In genomic region chr6:149771185-149771584, GRCh38 we compare ENCODE assay signal across 18 cellular contexts. TPM values are rescaled to one million over a fixed set of nuclear protein-coding genes. Genes with fewer than 3 reads are reported as not detected.
A peak's percentile ranks its signal among the peaks of the same experiment; 100 is the strongest.
DNase-seq lines count a peak whose midpoint lies in the region; ATAC-seq, FAIRE-seq and TF ChIP-seq lines count a peak whose summit lies in the region.
"Had no signal": no experiment of that assay in that cellular context is flagged by ENCODE, and none has a peak within 500 bp of the region (broad histone marks: within the 10 kb centered on the region; RNA-seq: fewer than 3 reads in every experiment).

No MANE protein-coding gene starts in this region.

- H3K9me1 ChIP-seq in IMR-90 (ENCODE audit: insufficient read depth, low read length) = no peaks in the 10 kb centered on the region; the same call in 1 of the 2 replicates
- H3K9me1 ChIP-seq in K562 (ENCODE audit: control insufficient read depth, insufficient read depth, low read length) = no peaks in the 10 kb centered on the region

- H3K23ac ChIP-seq in IMR-90 (ENCODE audit: low read depth, low read length) = no peak overlapping the region

- H3K27ac ChIP-seq in left ventricle myocardium inferior (replicated peaks) (peak overlapping the region; percentile 64), heart right ventricle (no peak overlapping the region), IMR-90 (ENCODE audit: insufficient read depth, low read length) (no peak overlapping the region), K562 (ENCODE audit: extremely low read depth, low read depth, low read length) (no peak overlapping the region), adrenal gland (no peak overlapping the region), SJCRH30 (no peak overlapping the region)

- intact Hi-C loops in left ventricle myocardium inferior (cut with micrococcal nuclease) (no loop called here), heart right ventricle (cut with DNase I) (no loop called here), IMR-90 (cut with micrococcal nuclease) (no loop called here), K562 (cut with micrococcal nuclease) (no loop called here), adrenal gland (cut with DNase I) (no loop called here)

- H2BK20ac ChIP-seq in IMR-90 (ENCODE audit: low read depth, low read length) = no peak overlapping the region

- dilution Hi-C loops in IMR-90 (cut with HindIII; ENCODE audit: low sequenced_read_pairs, unreplicated experiment) = no loop called here

- H3K27me3 ChIP-seq in left ventricle myocardium inferior (ENCODE audit: low read depth) (no peaks in the 10 kb centered on the region), heart right ventricle (no peaks in the 10 kb centered on the region), IMR-90 (ENCODE audit: control insufficient read depth, insufficient read depth, low read length) (no peaks in the 10 kb centered on the region), K562 (ENCODE audit: control insufficient read depth in 2 of 2, insufficient read depth in 2 of 2, low read length in 2 of 2) (no peaks in the 10 kb centered on the region), adrenal gland (no peaks in the 10 kb centered on the region), SJCRH30 (no peaks in the 10 kb centered on the region)

- no peak overlapping the region for H3K4me2 ChIP-seq in IMR-90 (ENCODE audit: low read depth, low read length)
- no peak overlapping the region for H3K4me2 ChIP-seq in K562 (ENCODE audit: insufficient read depth, low read length)

- WGBS in heart right ventricle, 2 donors = 97 to 98% methylated on average over 3 of the region's 3 CpGs
- WGBS in IMR-90 (ENCODE audit: extremely low coverage in 2 of 2, insufficient read length in 1 of 2), 2 experiments = no CpG with 5 or more reads among the region's 3 CpGs
- 99% methylated on average over 3 of the region's 3 CpGs for WGBS in K562 (ENCODE audit: insufficient coverage, low coverage, missing lambda C conversion rate)
- 97 to 99% (median 98%) methylated on average over 3 of the region's 3 CpGs for WGBS in adrenal gland, 4 donors

- H3K9me3 ChIP-seq in left ventricle myocardium inferior (replicated peaks) = peaks cover 5% of the 10 kb centered on the region
- peaks cover 0 to 7% (median 2%) of the 10 kb centered on the region in 11 donors for H3K9me3 ChIP-seq in heart right ventricle
- H3K9me3 ChIP-seq in IMR-90 (ENCODE audit: control insufficient read depth, insufficient read depth, low read length) = 0 out of 2 replicates have a peak, but pooled peaks cover under 1% of the 10 kb centered on the region
- H3K9me3 ChIP-seq in K562 (replicated peaks; ENCODE audit: control insufficient read depth, insufficient read depth, low read depth, low read length) = peaks cover under 1% of the 10 kb centered on the region; the same call in 1 of the 2 replicates
- H3K9me3 ChIP-seq in adrenal gland (replicated peaks in 1 of 3) = no peaks in the 10 kb centered on the region
- H3K9me3 ChIP-seq in SJCRH30 (replicated peaks) = peaks cover 4% of the 10 kb centered on the region; the same call in 1 of the 2 replicates
- H3K9me3 ChIP-seq: Caco-2 had no signal

- H3K4ac ChIP-seq in IMR-90 (ENCODE audit: low read depth, low read length) = no peak overlapping the region

- no peak for ATAC-seq in heart right ventricle
- ATAC-seq in IMR-90 (ENCODE audit: low read depth) = no peak
- no peak for ATAC-seq in K562
- ATAC-seq: CD8-positive, alpha-beta T cell had no signal

- H4K5ac ChIP-seq in IMR-90 (ENCODE audit: low read depth, low read length) = no peak overlapping the region

- POLR2A ChIA-PET in IMR-90 (lab: Charles Lee; ENCODE audit: unreplicated experiment) = no interaction called here
- POLR2A ChIA-PET in K562 (lab: Yijun Ruan, JAX) = no interaction called here

- no peak for TF ChIP-seq CTCF in left ventricle myocardium inferior (IDR thresholded peaks at IDR 0.05; ENCODE audit: borderline replicate concordance)
- no peak for TF ChIP-seq CTCF in heart right ventricle (IDR thresholded peaks at IDR 0.05)
- no peak for TF ChIP-seq CTCF in IMR-90 (conservative IDR thresholded peaks at IDR 0.05; ENCODE audit: low read depth, low read length)
- no peak for TF ChIP-seq CTCF in K562 (IDR thresholded peaks at IDR 0.05 in 2 of 3, conservative IDR thresholded peaks at IDR 0.05 in 1 of 3; ENCODE audit: insufficient read depth in 2 of 3, low read depth in 1 of 3, low read length in 3 of 3)
- no peak for TF ChIP-seq CTCF in adrenal gland (IDR thresholded peaks at IDR 0.05)

- peaks cover 47% of the 10 kb centered on the region for H3K79me2 ChIP-seq in K562 (ENCODE audit: control insufficient read depth, insufficient read depth, low read length)

- no peak overlapping the region for H3K18ac ChIP-seq in IMR-90 (ENCODE audit: low read depth, low read length)

- H2BK15ac ChIP-seq in IMR-90 (ENCODE audit: low read depth, low read length) = no peak overlapping the region

- no TSS peak for BruUV-seq in IMR-90 (replicated peaks; lab: Mats Ljungman, UMichigan)
- no TSS peak for BruUV-seq in K562 (replicated peaks; lab: Mats Ljungman, UMichigan)

- TF ChIP-seq RAD21 in IMR-90 (IDR thresholded peaks at IDR 0.05; ENCODE audit: low read length) (no peak), K562 (CRISPR knock-in tag; conservative IDR thresholded peaks at IDR 0.05 in 1 of 2, IDR thresholded peaks at IDR 0.05 in 1 of 2) (no peak)

- TF ChIP-seq EP300 in K562 (IDR thresholded peaks at IDR 0.05; ENCODE audit: low read length) = no peak

- peaks cover 67% of the 10 kb centered on the region for H3K36me3 ChIP-seq in left ventricle myocardium inferior
- H3K36me3 ChIP-seq in heart right ventricle = peaks cover 0 to 74% (median 25%) of the 10 kb centered on the region in 9 donors
- H3K36me3 ChIP-seq in IMR-90 (ENCODE audit: control insufficient read depth, insufficient read depth, low read length) = peaks cover 19% of the 10 kb centered on the region
- H3K36me3 ChIP-seq in K562 (ENCODE audit: control insufficient read depth, insufficient read depth, low read length) = peaks cover 75% of the 10 kb centered on the region
- H3K36me3 ChIP-seq in adrenal gland (replicated peaks in 1 of 2) = peaks cover 0 to 12% of the 10 kb centered on the region in 2 donors
- H3K36me3 ChIP-seq in SJCRH30 = peaks cover 48% of the 10 kb centered on the region

- no peak overlapping the region for H3K14ac ChIP-seq in IMR-90 (replicated peaks; ENCODE audit: low read depth, low read length)

- H2AK5ac ChIP-seq in IMR-90 (ENCODE audit: low read depth, low read length) = no peak overlapping the region

- H4K8ac ChIP-seq in IMR-90 (ENCODE audit: low read depth in 2 of 2, low read length in 2 of 2) = no peak overlapping the region

- no peak overlapping the region for H3K4me3 ChIP-seq in left ventricle myocardium inferior
- no peak overlapping the region for H3K4me3 ChIP-seq in heart right ventricle
- no peak overlapping the region for H3K4me3 ChIP-seq in IMR-90 (ENCODE audit: insufficient read depth, low read depth, low read length)
- H3K4me3 ChIP-seq in K562 = no peak overlapping the region
- no peak overlapping the region for H3K4me3 ChIP-seq in adrenal gland
- H3K4me3 ChIP-seq in SJCRH30 = no peak overlapping the region

- H2AFZ ChIP-seq in IMR-90 (replicated peaks; ENCODE audit: low read length, poor library complexity) (no peak overlapping the region), K562 (ENCODE audit: low read depth, low read length) (no peak overlapping the region)

- in situ Hi-C loops in IMR-90 (cut with MboI; ENCODE audit: low sequenced_read_pairs) = no loop called here
- in situ Hi-C loops in K562 (cut with MboI) = no loop called here

- DNase-seq in left ventricle myocardium inferior (no peak), heart right ventricle (no peak), IMR-90 (no peak), K562 (ENCODE audit: extremely low read depth in 1 of 4, low spot score in 3 of 4) (no peak), adrenal gland (no peak), SJCRH30 (no peak), OCI-M2 (lab: John Stamatoyannopoulos, UW; ENCODE audit: unreplicated experiment) (no peak)
- DNase-seq: 8988T; C1 segment of cervical spinal cord; Caco-2; CD8-positive, alpha-beta T cell; DMS153; DND-41; GOT3; H7; HCEC 1CT had no signal

- H2BK5ac ChIP-seq in IMR-90 (ENCODE audit: low read depth, low read length, poor library complexity, severe bottlenecking) = no peak overlapping the region

- H2AK9ac ChIP-seq in IMR-90 (replicated peaks; ENCODE audit: low read depth, low read length, poor library complexity) = no peak overlapping the region

- H2BK120ac ChIP-seq in IMR-90 (ENCODE audit: low read depth, low read length) = no peak overlapping the region

- CTCF ChIA-PET in IMR-90 (lab: Yijun Ruan, JAX) (interaction anchor here (0.6 kb wide), 1 partner anchor 13 kb away, joined by 5 read pairs; no protein-coding TSS in a partner anchor), K562 (lab: Yijun Ruan, JAX; ENCODE audit: low intra/inter-chr PET ratio) (no interaction called here)

- H3K9ac ChIP-seq in IMR-90 (ENCODE audit: low read depth, low read length) = no peak overlapping the region
- H3K9ac ChIP-seq in K562 (ENCODE audit: insufficient read depth in 1 of 2, low read depth in 2 of 2, low read length in 2 of 2) = no peak overlapping the region

- TF ChIP-seq POLR2A in IMR-90 (IDR thresholded peaks at IDR 0.05; ENCODE audit: low read depth, low read length) = no peak
- TF ChIP-seq POLR2A in K562 (conservative IDR thresholded peaks at IDR 0.05) = no peak
- TF ChIP-seq POLR2A in adrenal gland (IDR thresholded peaks at IDR 0.05) = no peak

- no peaks in the 10 kb centered on the region for H4K20me1 ChIP-seq in IMR-90 (ENCODE audit: insufficient read depth, low read length)
- no peaks in the 10 kb centered on the region for H4K20me1 ChIP-seq in K562 (replicated peaks; ENCODE audit: control insufficient read depth, insufficient read depth, low read length)

- no peak for FAIRE-seq in K562 (lab: Jason Lieb, UNC)
- FAIRE-seq: G401.6, GM12892 had no signal

- peaks cover 13 to 21% of the 10 kb centered on the region in 2 experiments for H3K79me1 ChIP-seq in IMR-90 (ENCODE audit: low read depth in 1 of 2, low read length in 2 of 2)

- H3K4me1 ChIP-seq in left ventricle myocardium inferior (peaks cover 5% of the 10 kb centered on the region), heart right ventricle (peaks cover 0 to 13% (median 0%) of the 10 kb centered on the region in 9 donors), IMR-90 (ENCODE audit: control insufficient read depth, insufficient read depth, low read length) (no peaks in the 10 kb centered on the region), K562 (replicated peaks in 1 of 2; ENCODE audit: control insufficient read depth in 2 of 2, insufficient read depth in 2 of 2, low read length in 2 of 2) (peaks cover 4 to 7% of the 10 kb centered on the region in 2 experiments; a peak in 4 of 5 replicates), adrenal gland (replicated peaks in 1 of 2) (no peaks in the 10 kb centered on the region), SJCRH30 (no peaks in the 10 kb centered on the region)
- H3K4me1 ChIP-seq: Caco-2 had no signal

- H4K91ac ChIP-seq in IMR-90 (ENCODE audit: insufficient read depth, low read depth, low read length) = no peak overlapping the region

- no peak overlapping the region for H3K56ac ChIP-seq in IMR-90 (ENCODE audit: extremely low read depth, insufficient read depth, low read length)

RNA-seq across cellular contexts. Expression of gene PCMT1, which starts 21.6 kb away (rescaled TPM):
- 166 TPM for total RNA-seq in left ventricle myocardium inferior
- 100 to 1,000 TPM; 133 to 178 (median 151) TPM for total RNA-seq in heart right ventricle
- polyA plus RNA-seq in heart right ventricle = 100 to 1,000 TPM in 1 of 2 donors, 10 to 100 TPM in 1; 33.3 to 166 TPM
- total RNA-seq in IMR-90 (2012; rRNA removed) = 109 and 159 TPM in 2 replicates
- 100 and 101 TPM in 2 replicates for polyA plus RNA-seq in IMR-90 (2012; rRNA removed)
- 34.7 and 84.2 TPM in 2 replicates for polyA plus RNA-seq in IMR-90 (2012; cell fraction: cytosol; rRNA removed)
- polyA plus RNA-seq in IMR-90 (2012; cell fraction: nucleus; rRNA removed; ENCODE audit: low replicate concordance) = 19.8 and 52.8 TPM in 2 replicates
- total RNA-seq in K562 (2011; cell fraction: chromatin; rRNA removed; ENCODE audit: low replicate concordance) = 143 TPM in 2 replicates
- total RNA-seq in K562 (2011; cell fraction: nucleolus; rRNA removed) = 190 and 200 TPM in 2 replicates
- 178 and 226 TPM in 2 replicates for total RNA-seq in K562 (2011; cell fraction: nucleoplasm; rRNA removed)
- 302 and 327 TPM in 2 replicates for total RNA-seq in K562 (2014; rRNA removed)
- total RNA-seq in K562 (2014; rRNA removed; fragmentation: Illumina TruSeq; extraction: Trizol) = 235 and 246 TPM in 2 replicates
- total RNA-seq in K562 (2015; rRNA removed; fragmentation: Illumina TruSeq; extraction: Trizol) = 215 and 217 TPM in 2 replicates
- total RNA-seq in K562 (2021) = 231 and 238 TPM in 2 replicates
- 307 and 425 TPM in 2 replicates for polyA plus RNA-seq in K562 (2011; rRNA removed)
- 302 and 333 TPM in 2 replicates for polyA plus RNA-seq in K562 (2011; cell fraction: cytosol; rRNA removed)
- 61.1 and 83.0 TPM in 2 replicates for polyA plus RNA-seq in K562 (2011; cell fraction: nucleus; rRNA removed)
- polyA plus RNA-seq in K562 (2012) = 178 and 267 TPM in 2 replicates
- polyA plus RNA-seq in K562 (2014; fragmentation: Illumina TruSeq; extraction: Trizol) = 303 and 361 TPM in 2 replicates
- 100 to 1,000 TPM; 536 to 541 TPM for polyA plus RNA-seq in K562 (2014; fragmentation: Nextera tagmentation; extraction: Ambion mirVana)
- 411 and 464 TPM in 2 replicates for polyA plus RNA-seq in K562 (2014; rRNA removed)
- polyA minus RNA-seq in K562 (2011; rRNA and poly(A)+ RNA removed) = 317 and 349 TPM in 2 replicates
- polyA minus RNA-seq in K562 (2011; cell fraction: cytosol; rRNA and poly(A)+ RNA removed) = 86.4 and 132 TPM in 2 replicates
- polyA minus RNA-seq in K562 (2011; cell fraction: nucleus; rRNA and poly(A)+ RNA removed) = 29.5 and 35.4 TPM in 2 replicates
- total RNA-seq in adrenal gland = 100 to 1,000 TPM in 1 of 8 donors, 10 to 100 TPM in 7; 55.7 to 103 (median 63.1) TPM
- polyA plus RNA-seq in adrenal gland = 100 to 1,000 TPM in 1 of 3 donors, 10 to 100 TPM in 2; 15.9 to 113 (median 18.3) TPM
- 95.8 and 101 TPM in 2 replicates for total RNA-seq in SJCRH30 (2014; rRNA removed; shearing (Covaris generic))

RNA-seq across cellular contexts. Expression of gene NUP43, which starts 24.9 kb away (rescaled TPM):
- 29.7 TPM for total RNA-seq in left ventricle myocardium inferior
- total RNA-seq in heart right ventricle = 10 to 100 TPM; 23.2 to 34.3 (median 30.6) TPM
- polyA plus RNA-seq in heart right ventricle = 10 to 100 TPM; 10.0 to 11.7 TPM
- 35.0 and 40.5 TPM in 2 replicates for total RNA-seq in IMR-90 (2012; rRNA removed)
- 7.7 and 14.2 TPM in 2 replicates for polyA plus RNA-seq in IMR-90 (2012; rRNA removed)
- polyA plus RNA-seq in IMR-90 (2012; cell fraction: cytosol; rRNA removed) = 2.7 and 4.1 TPM in 2 replicates
- polyA plus RNA-seq in IMR-90 (2012; cell fraction: nucleus; rRNA removed; ENCODE audit: low replicate concordance) = 3.4 and 16.8 TPM in 2 replicates
- total RNA-seq in K562 (2011; cell fraction: chromatin; rRNA removed; ENCODE audit: low replicate concordance) = 105 and 121 TPM in 2 replicates
- total RNA-seq in K562 (2011; cell fraction: nucleolus; rRNA removed) = 31.3 and 32.5 TPM in 2 replicates
- total RNA-seq in K562 (2011; cell fraction: nucleoplasm; rRNA removed) = 51.2 and 83.9 TPM in 2 replicates
- total RNA-seq in K562 (2014; rRNA removed) = 44.7 and 50.5 TPM in 2 replicates
- 112 and 127 TPM in 2 replicates for total RNA-seq in K562 (2014; rRNA removed; fragmentation: Illumina TruSeq; extraction: Trizol)
- total RNA-seq in K562 (2015; rRNA removed; fragmentation: Illumina TruSeq; extraction: Trizol) = 78.1 and 83.6 TPM in 2 replicates
- 101 and 103 TPM in 2 replicates for total RNA-seq in K562 (2021)
- 112 and 136 TPM in 2 replicates for polyA plus RNA-seq in K562 (2011; rRNA removed)
- polyA plus RNA-seq in K562 (2011; cell fraction: cytosol; rRNA removed) = 35.5 and 60.8 TPM in 2 replicates
- polyA plus RNA-seq in K562 (2011; cell fraction: nucleus; rRNA removed) = 52.5 and 59.6 TPM in 2 replicates
- 38.4 and 46.1 TPM in 2 replicates for polyA plus RNA-seq in K562 (2012)
- 59.5 and 67.4 TPM in 2 replicates for polyA plus RNA-seq in K562 (2014; fragmentation: Illumina TruSeq; extraction: Trizol)
- 10 to 100 TPM; 28.9 to 39.7 TPM for polyA plus RNA-seq in K562 (2014; fragmentation: Nextera tagmentation; extraction: Ambion mirVana)
- 53.1 and 53.4 TPM in 2 replicates for polyA plus RNA-seq in K562 (2014; rRNA removed)
- 293 and 318 TPM in 2 replicates for polyA minus RNA-seq in K562 (2011; rRNA and poly(A)+ RNA removed)
- polyA minus RNA-seq in K562 (2011; cell fraction: cytosol; rRNA and poly(A)+ RNA removed) = 67.9 and 134 TPM in 2 replicates
- polyA minus RNA-seq in K562 (2011; cell fraction: nucleus; rRNA and poly(A)+ RNA removed) = 19.9 and 34.4 TPM in 2 replicates
- total RNA-seq in adrenal gland = 10 to 100 TPM in 6 of 8 donors, 1 to 10 TPM in 2; 9.1 to 36.2 (median 26.2) TPM
- polyA plus RNA-seq in adrenal gland = 10 to 100 TPM in 1 of 3 donors, 1 to 10 TPM in 2; 6.2 to 18.6 (median 6.7) TPM
- total RNA-seq in SJCRH30 (2014; rRNA removed; shearing (Covaris generic)) = 72.3 and 76.6 TPM in 2 replicates

RNA-seq across cellular contexts. Expression of gene LATS1, which starts 53.3 kb away (rescaled TPM):
- total RNA-seq in left ventricle myocardium inferior (10.8 TPM), heart right ventricle (10 to 100 TPM; 10.5 to 16.9 (median 13.8) TPM), IMR-90 (2012; rRNA removed) (18.3 and 20.1 TPM in 2 replicates), K562 (2014; rRNA removed) (14.0 and 22.5 TPM in 2 replicates), K562 (2014; rRNA removed; fragmentation: Illumina TruSeq; extraction: Trizol) (28.4 and 32.1 TPM in 2 replicates), K562 (2015; rRNA removed; fragmentation: Illumina TruSeq; extraction: Trizol) (26.5 and 26.6 TPM in 2 replicates), K562 (2021) (33.2 and 36.3 TPM in 2 replicates), adrenal gland (10 to 100 TPM; 19.4 to 39.6 (median 28.5) TPM)
- polyA plus RNA-seq in heart right ventricle (10 to 100 TPM in 1 of 2 donors, 1 to 10 TPM in 1; 2.9 to 10.0 TPM), IMR-90 (2012; rRNA removed) (7.9 and 8.8 TPM in 2 replicates), K562 (2011; rRNA removed) (18.4 and 24.0 TPM in 2 replicates), K562 (2014; fragmentation: Illumina TruSeq; extraction: Trizol) (28.7 and 29.1 TPM in 2 replicates), K562 (2014; fragmentation: Nextera tagmentation; extraction: Ambion mirVana) (1 to 10 TPM; 5.0 to 5.6 TPM), K562 (2014; rRNA removed) (11.9 and 13.2 TPM in 2 replicates), adrenal gland (10 to 100 TPM in 2 of 3 donors, 1 to 10 TPM in 1; 6.2 to 18.3 (median 11.9) TPM)
- polyA plus RNA-seq in IMR-90 (2012; cell fraction: cytosol; rRNA removed) = 1.7 and 3.7 TPM in 2 replicates
- 2.3 and 12.0 TPM in 2 replicates for polyA plus RNA-seq in IMR-90 (2012; cell fraction: nucleus; rRNA removed; ENCODE audit: low replicate concordance)
- total RNA-seq in K562 (2011; cell fraction: chromatin; rRNA removed; ENCODE audit: low replicate concordance) = 46.5 and 118 TPM in 2 replicates
- total RNA-seq in K562 (2011; cell fraction: nucleolus; rRNA removed) = 23.9 and 24.3 TPM in 2 replicates
- total RNA-seq in K562 (2011; cell fraction: nucleoplasm; rRNA removed) = 35.3 and 42.9 TPM in 2 replicates
- 14.4 and 17.0 TPM in 2 replicates for polyA plus RNA-seq in K562 (2011; cell fraction: cytosol; rRNA removed)
- 21.7 and 22.5 TPM in 2 replicates for polyA plus RNA-seq in K562 (2011; cell fraction: nucleus; rRNA removed)
- 15.0 and 16.6 TPM in 2 replicates for polyA plus RNA-seq in K562 (2012)
- polyA minus RNA-seq in K562 (2011; rRNA and poly(A)+ RNA removed) = 60.3 and 69.3 TPM in 2 replicates
- 31.1 and 31.3 TPM in 2 replicates for polyA minus RNA-seq in K562 (2011; cell fraction: cytosol; rRNA and poly(A)+ RNA removed)
- 22.2 and 41.8 TPM in 2 replicates for polyA minus RNA-seq in K562 (2011; cell fraction: nucleus; rRNA and poly(A)+ RNA removed)
- 33.1 and 33.9 TPM in 2 replicates for total RNA-seq in SJCRH30 (2014; rRNA removed; shearing (Covaris generic))
